Comparison of ENCODE assay signal across 18 cellular contexts in genomic region chr1:193674292-193674944, GRCh38.
DNase-seq lines count a peak whose midpoint lies in the region; ATAC-seq, FAIRE-seq and TF ChIP-seq lines count a peak whose summit lies in the region.
"Had no signal": no experiment of that assay in that cellular context is flagged by ENCODE, and none has a peak within 500 bp of the region (broad histone marks: within the 10 kb centered on the region; RNA-seq: fewer than 3 reads in every experiment).

No MANE protein-coding gene starts in this region.

- DNase-seq in D721Med (ENCODE audit: insufficient read length, low spot score) (no peak), HT1080 (ENCODE audit: low read depth) (peak; percentile 27), fibroblast of peridontal ligament (ENCODE audit: extremely low read depth) (peak; percentile 8), midbrain (lab: John Stamatoyannopoulos, UW) (no peak)
- DNase-seq in activated CD4-positive, alpha-beta memory T cell treated with anti-CD3 and anti-CD28 coated beads for 36 hours: no peak
- DNase-seq in activated naive CD4-positive, alpha-beta T cell (lab: John Stamatoyannopoulos, UW): no peak
- DNase-seq: activated naive CD4-positive, alpha-beta T cell treated with Interleukin-2 at 50 U/mL for 16 hours; effector CD4-positive, alpha-beta T cell; GOT3; hypothalamus; Karpas-422; NCI-H1417 treated with DMSO at 0.1 percent for 48 hours; NCI-H2171 treated with DMSO at 0.1 percent for 48 hours; T-helper 1 cell had no signal

- peak overlapping the region; percentile 0 for H3K27ac Mint-ChIP-seq in activated CD4-positive, alpha-beta memory T cell treated with anti-CD3 and anti-CD28 coated beads for 36 hours
- H3K27ac Mint-ChIP-seq: B cell, WTC11 had no signal

- intact Hi-C loops in activated CD4-positive, alpha-beta memory T cell treated with anti-CD3 and anti-CD28 coated beads for 36 hours (cut with micrococcal nuclease): no loop called here

- no peak for TF ChIP-seq CTCF in D721Med (IDR thresholded peaks at IDR 0.05; ENCODE audit: insufficient read depth, missing control alignments)

- H3K4me1 Mint-ChIP-seq in activated CD4-positive, alpha-beta memory T cell treated with anti-CD3 and anti-CD28 coated beads for 36 hours (ENCODE audit: low read depth): peaks cover 4% of the 10 kb centered on the region
- H3K4me1 Mint-ChIP-seq: B cell had no signal

- POLR2A ChIA-PET in activated CD4-positive, alpha-beta memory T cell treated with anti-CD3 and anti-CD28 coated beads for 36 hours (lab: Charles Lee): no interaction called here

- ATAC-seq in HG03521 (IDR thresholded peaks at IDR 0.05; ENCODE audit: unreplicated experiment) (no peak), HG02642 (IDR thresholded peaks at IDR 0.05; ENCODE audit: poor library complexity, unreplicated experiment) (no peak)
- ATAC-seq: WTC11 had no signal

- CTCF ChIA-PET in activated CD4-positive, alpha-beta memory T cell treated with anti-CD3 and anti-CD28 coated beads for 36 hours (lab: Charles Lee): no interaction called here

- no peak overlapping the region for H3K4me3 Mint-ChIP-seq in activated CD4-positive, alpha-beta memory T cell treated with anti-CD3 and anti-CD28 coated beads for 36 hours
- H3K4me3 Mint-ChIP-seq: B cell, WTC11 had no signal

- peak; percentile 60 for FAIRE-seq in D721Med (lab: Jason Lieb, UNC)

- peaks cover 4% of the 10 kb centered on the region for H3K9me3 Mint-ChIP-seq in activated CD4-positive, alpha-beta memory T cell treated with anti-CD3 and anti-CD28 coated beads for 36 hours

- H3K27me3 Mint-ChIP-seq in activated CD4-positive, alpha-beta memory T cell treated with anti-CD3 and anti-CD28 coated beads for 36 hours: no peaks in the 10 kb centered on the region

- peaks cover 5% of the 10 kb centered on the region for H3K36me3 Mint-ChIP-seq in activated CD4-positive, alpha-beta memory T cell treated with anti-CD3 and anti-CD28 coated beads for 36 hours
- H3K36me3 Mint-ChIP-seq: WTC11 had no signal

Comparison
In these comparisons a context has a peak if more than half of its experiments do, and no peak if none do; other contexts are left out.
1. DNase-seq: peak in HT1080 (single experiment) and fibroblast of peridontal ligament (single experiment); none in D721Med (single experiment), activated CD4-positive, alpha-beta memory T cell treated with anti-CD3 and anti-CD28 coated beads for 36 hours (single experiment), activated naive CD4-positive, alpha-beta T cell (0 of 4) and midbrain (single experiment).